ENCODE assay signal across 1 cellular context in the genomic region with DNA sequence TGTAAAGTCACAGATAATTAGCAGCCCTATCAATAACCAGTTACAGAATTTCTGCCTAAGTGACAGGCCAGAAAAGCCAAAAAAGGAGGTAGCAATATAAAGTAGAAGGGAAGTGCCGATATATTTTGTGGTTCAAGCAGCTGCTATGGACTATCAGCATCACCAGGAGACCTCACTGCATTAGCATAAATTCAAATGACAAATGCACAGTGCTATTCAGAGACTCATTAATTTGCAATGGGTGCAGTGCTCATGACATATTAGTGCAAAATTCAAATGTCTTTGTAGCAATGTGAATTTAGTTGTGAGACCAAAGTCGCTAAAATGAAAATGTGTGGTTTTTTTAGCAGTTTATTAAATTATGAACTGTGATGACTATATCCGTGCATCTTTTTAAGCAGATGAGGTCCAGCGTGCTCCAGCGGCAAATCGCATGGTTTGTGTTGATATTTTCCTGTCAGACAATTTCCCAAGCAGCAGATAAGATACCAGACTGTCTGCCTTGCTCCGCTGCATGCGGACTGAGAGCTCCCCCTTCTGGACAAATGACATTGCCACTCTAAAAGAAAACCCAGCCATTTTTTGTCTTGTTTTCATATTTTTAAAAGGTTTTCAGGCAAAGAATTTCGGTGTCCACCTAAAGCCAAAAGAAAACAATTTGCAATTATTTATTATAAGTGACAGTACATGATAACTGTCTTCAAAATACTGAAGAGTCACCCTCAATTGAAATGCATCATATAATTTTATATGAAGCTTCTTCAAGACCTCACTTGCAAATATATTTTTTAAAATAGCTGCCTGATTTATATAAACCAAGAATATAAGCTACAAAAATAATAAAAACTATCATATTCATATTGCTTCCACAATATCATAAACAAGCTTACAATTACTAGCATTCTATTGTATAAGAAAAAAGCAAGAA.
TF ChIP-seq lines count a peak whose summit lies in the region.

No MANE protein-coding gene starts in this region.

TF ChIP-seq in HEK293, 187 proteins besides CTCF, POLR2A, EP300 and RAD21 (continued from another document):
- TF ChIP-seq, protein P1, sequence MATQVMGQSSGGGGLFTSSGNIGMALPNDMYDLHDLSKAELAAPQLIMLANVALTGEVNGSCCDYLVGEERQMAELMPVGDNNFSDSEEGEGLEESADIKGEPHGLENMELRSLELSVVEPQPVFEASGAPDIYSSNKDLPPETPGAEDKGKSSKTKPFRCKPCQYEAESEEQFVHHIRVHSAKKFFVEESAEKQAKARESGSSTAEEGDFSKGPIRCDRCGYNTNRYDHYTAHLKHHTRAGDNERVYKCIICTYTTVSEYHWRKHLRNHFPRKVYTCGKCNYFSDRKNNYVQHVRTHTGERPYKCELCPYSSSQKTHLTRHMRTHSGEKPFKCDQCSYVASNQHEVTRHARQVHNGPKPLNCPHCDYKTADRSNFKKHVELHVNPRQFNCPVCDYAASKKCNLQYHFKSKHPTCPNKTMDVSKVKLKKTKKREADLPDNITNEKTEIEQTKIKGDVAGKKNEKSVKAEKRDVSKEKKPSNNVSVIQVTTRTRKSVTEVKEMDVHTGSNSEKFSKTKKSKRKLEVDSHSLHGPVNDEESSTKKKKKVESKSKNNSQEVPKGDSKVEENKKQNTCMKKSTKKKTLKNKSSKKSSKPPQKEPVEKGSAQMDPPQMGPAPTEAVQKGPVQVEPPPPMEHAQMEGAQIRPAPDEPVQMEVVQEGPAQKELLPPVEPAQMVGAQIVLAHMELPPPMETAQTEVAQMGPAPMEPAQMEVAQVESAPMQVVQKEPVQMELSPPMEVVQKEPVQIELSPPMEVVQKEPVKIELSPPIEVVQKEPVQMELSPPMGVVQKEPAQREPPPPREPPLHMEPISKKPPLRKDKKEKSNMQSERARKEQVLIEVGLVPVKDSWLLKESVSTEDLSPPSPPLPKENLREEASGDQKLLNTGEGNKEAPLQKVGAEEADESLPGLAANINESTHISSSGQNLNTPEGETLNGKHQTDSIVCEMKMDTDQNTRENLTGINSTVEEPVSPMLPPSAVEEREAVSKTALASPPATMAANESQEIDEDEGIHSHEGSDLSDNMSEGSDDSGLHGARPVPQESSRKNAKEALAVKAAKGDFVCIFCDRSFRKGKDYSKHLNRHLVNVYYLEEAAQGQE (tag by site-specific recombination; IDR thresholded peaks at IDR 0.05), result no peak
- TF ChIP-seq ZNF585B (tag by site-specific recombination; IDR thresholded peaks at IDR 0.05), result no peak
